ENCODE assay signal across 16 cellular contexts in genomic region chr20:42442728-42443127, GRCh38.
"Had no signal": no experiment of that assay in that cellular context is flagged by ENCODE, and none has a peak within 500 bp of the region (broad histone marks: within the 10 kb centered on the region; RNA-seq: fewer than 3 reads in every experiment).

No MANE protein-coding gene starts in this region.

- H3K36me3 ChIP-seq: cardiac muscle cell, transverse colon, uterus had no signal

- H3K27ac ChIP-seq: cardiac muscle cell, epithelial cell of prostate, skin epidermis, transverse colon, uterus had no signal

- H3K4me3 ChIP-seq: cardiac muscle cell, skin epidermis, transverse colon, uterus had no signal

- ATAC-seq: activated T-cell treated with anti-CD3 and anti-CD28 coated beads, Interleukin-2, amount 50 U/mL, for 72 hours; natural killer cell treated with Interleukin-12 subunit alpha and Interleukin-12 subunit beta and Interleukin-15 and Interleukin-18, amount 100 ng/mL, for 72 hours; T-helper 17 cell had no signal

- DNase-seq: activated CD4-positive, alpha-beta memory T cell treated with anti-CD3 and anti-CD28 coated beads, Interleukin-2, amount 10 ng/mL, durations not matched to agents 7 days and 5 days; activated CD4-positive, alpha-beta T cell treated with anti-CD3 and anti-CD28 coated beads, Interleukin-2, amount 10 ng/mL, durations not matched to agents 24 days and 14 days; activated effector memory CD4-positive, alpha-beta T cell treated with anti-CD3 and anti-CD28 coated beads, Interleukin-2, amount 50 U/mL, for 16 hours; activated naive CD4-positive, alpha-beta T cell treated with anti-CD3 and anti-CD28 coated beads, Interleukin-2, amount 10 ng/mL, durations not matched to agents 7 days and 5 days; activated T-cell treated with anti-CD3 and anti-CD28 coated beads, Interleukin-2, amount 50 U/mL, for 72 hours; foreskin fibroblast; hippocampal formation; kidney glomerular epithelial cell; stimulated activated CD4-positive, alpha-beta T cell treated with anti-CD3 and anti-CD28 coated beads, Interleukin-1b, Interleukin-23, amount 100 ng/mL, for 48 hours; T-helper 17 cell; transverse colon; uterus had no signal

- H3K27me3 ChIP-seq: cardiac muscle cell, transverse colon, uterus had no signal

- H3K4me1 ChIP-seq: transverse colon, uterus had no signal

- H3K9me3 ChIP-seq: transverse colon, uterus had no signal
